Comparison of ENCODE assay signal across 18 cellular contexts in genomic region chr9:136044207-136044970, GRCh38.
"Had no signal": no experiment of that assay in that cellular context is flagged by ENCODE, and none has a peak within 500 bp of the region (broad histone marks: within the 10 kb centered on the region; RNA-seq: fewer than 3 reads in every experiment).

No MANE protein-coding gene starts in this region.

- H3K27ac ChIP-seq: ascending aorta, gastrocnemius medialis, right atrium auricular region, testis had no signal

- H3K4me1 ChIP-seq: ascending aorta, gastrocnemius medialis, testis had no signal

- H3K27me3 ChIP-seq: ascending aorta, gastrocnemius medialis, right atrium auricular region, testis, upper lobe of left lung had no signal

- H3K4me3 ChIP-seq: ascending aorta, gastrocnemius medialis, right atrium auricular region, testis, upper lobe of left lung had no signal

- DNase-seq: activated CD4-positive, alpha-beta T cell treated with anti-CD3 and anti-CD28 coated beads, Interleukin-2, amount 10 ng/mL, durations not matched to agents 7 days and 5 days; activated CD8-positive, alpha-beta memory T cell treated with anti-CD3 and anti-CD28 coated beads, Interleukin-2, amount 50 U/mL, for 4 hours; activated CD8-positive, alpha-beta T cell treated with anti-CD3 and anti-CD28 coated beads, Interleukin-2, amount 10 ng/mL, durations not matched to agents 7 days and 5 days; activated naive CD4-positive, alpha-beta T cell treated with anti-CD3 and anti-CD28 coated beads, Interleukin-2, amount 50 U/mL, for 16 hours; activated T-cell treated with anti-CD3 and anti-CD28 coated beads, Interleukin-2, amount 50 U/mL, for 4 hours; cerebellar nuclear complex; cortex of kidney; effector CD4-positive, alpha-beta T cell; gastrocnemius medialis; mesenchymal stem cell; natural killer cell; stimulated activated CD4-positive, alpha-beta T cell treated with anti-CD3 and anti-CD28 coated beads, Interleukin-2, amount 100 ng/mL, for 48 hours; testis; upper lobe of left lung had no signal

- H3K9me3 ChIP-seq: gastrocnemius medialis, testis had no signal

- ATAC-seq: activated CD4-positive, CD25-positive, alpha-beta regulatory T cell treated with anti-CD3 and anti-CD28 coated beads, Interleukin-2, amount 50 U/mL, for 24 hours; activated CD8-positive, alpha-beta T cell treated with anti-CD3 and anti-CD28 coated beads, Interleukin-2, amount 10 ng/mL, durations not matched to agents 7 days and 5 days; activated T-cell treated with anti-CD3 and anti-CD28 coated beads, Interleukin-2, amount 50 U/mL, for 4 hours; esophagus mucosa; gastrocnemius medialis; natural killer cell had no signal
